ENCODE assay signal across 1 cellular context in the genomic region with DNA sequence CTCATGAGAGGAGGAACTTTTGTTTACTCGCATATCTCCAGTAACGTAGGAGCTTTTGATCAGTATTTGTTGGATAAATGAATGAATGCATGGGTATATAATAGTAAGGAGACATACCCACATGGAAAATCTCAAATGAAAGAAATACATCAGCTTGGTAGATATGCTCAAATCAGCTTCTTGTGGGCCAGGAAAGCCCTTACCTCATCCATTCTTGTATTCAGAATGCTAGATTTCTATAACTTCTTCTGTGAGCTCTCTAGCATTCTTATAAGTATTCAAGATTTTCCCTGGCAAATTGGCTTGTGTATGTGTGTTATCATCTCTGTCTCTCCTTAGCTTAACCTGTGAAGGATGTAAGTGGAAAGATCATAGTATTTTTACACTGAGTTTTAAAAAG.
TF ChIP-seq lines count a peak whose summit lies in the region.

No MANE protein-coding gene starts in this region.

TF ChIP-seq in WTC11, 78 proteins besides CTCF, POLR2A, EP300 and RAD21 (continued from another document):
- TF ChIP-seq, protein P1, sequence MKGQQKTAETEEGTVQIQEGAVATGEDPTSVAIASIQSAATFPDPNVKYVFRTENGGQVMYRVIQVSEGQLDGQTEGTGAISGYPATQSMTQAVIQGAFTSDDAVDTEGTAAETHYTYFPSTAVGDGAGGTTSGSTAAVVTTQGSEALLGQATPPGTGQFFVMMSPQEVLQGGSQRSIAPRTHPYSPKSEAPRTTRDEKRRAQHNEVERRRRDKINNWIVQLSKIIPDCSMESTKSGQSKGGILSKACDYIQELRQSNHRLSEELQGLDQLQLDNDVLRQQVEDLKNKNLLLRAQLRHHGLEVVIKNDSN (CRISPR knock-in tag; IDR thresholded peaks at IDR 0.05) = no peak
- TF ChIP-seq, protein P2, sequence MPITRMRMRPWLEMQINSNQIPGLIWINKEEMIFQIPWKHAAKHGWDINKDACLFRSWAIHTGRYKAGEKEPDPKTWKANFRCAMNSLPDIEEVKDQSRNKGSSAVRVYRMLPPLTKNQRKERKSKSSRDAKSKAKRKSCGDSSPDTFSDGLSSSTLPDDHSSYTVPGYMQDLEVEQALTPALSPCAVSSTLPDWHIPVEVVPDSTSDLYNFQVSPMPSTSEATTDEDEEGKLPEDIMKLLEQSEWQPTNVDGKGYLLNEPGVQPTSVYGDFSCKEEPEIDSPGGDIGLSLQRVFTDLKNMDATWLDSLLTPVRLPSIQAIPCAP (CRISPR knock-in tag; IDR thresholded peaks at IDR 0.05) = no peak
- no peak for TF ChIP-seq ZNF121 (CRISPR knock-in tag; IDR thresholded peaks at IDR 0.05)
- TF ChIP-seq SMAD4 (CRISPR knock-in tag; IDR thresholded peaks at IDR 0.05) = no peak
- no peak for TF ChIP-seq ZNF263 (CRISPR knock-in tag; IDR thresholded peaks at IDR 0.05; ENCODE audit: low read depth)
- TF ChIP-seq FOXJ3 (CRISPR knock-in tag; IDR thresholded peaks at IDR 0.05; ENCODE audit: borderline replicate concordance) = no peak
- no peak for TF ChIP-seq ZNF138 (CRISPR knock-in tag; conservative IDR thresholded peaks at IDR 0.05)
- TF ChIP-seq, protein P3, sequence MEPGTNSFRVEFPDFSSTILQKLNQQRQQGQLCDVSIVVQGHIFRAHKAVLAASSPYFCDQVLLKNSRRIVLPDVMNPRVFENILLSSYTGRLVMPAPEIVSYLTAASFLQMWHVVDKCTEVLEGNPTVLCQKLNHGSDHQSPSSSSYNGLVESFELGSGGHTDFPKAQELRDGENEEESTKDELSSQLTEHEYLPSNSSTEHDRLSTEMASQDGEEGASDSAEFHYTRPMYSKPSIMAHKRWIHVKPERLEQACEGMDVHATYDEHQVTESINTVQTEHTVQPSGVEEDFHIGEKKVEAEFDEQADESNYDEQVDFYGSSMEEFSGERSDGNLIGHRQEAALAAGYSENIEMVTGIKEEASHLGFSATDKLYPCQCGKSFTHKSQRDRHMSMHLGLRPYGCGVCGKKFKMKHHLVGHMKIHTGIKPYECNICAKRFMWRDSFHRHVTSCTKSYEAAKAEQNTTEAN (CRISPR knock-in tag; IDR thresholded peaks at IDR 0.05) = no peak
- TF ChIP-seq CREM (CRISPR knock-in tag; IDR thresholded peaks at IDR 0.05) = no peak
TF ChIP-seq in WTC11: peak in this region for 0.
